In genomic region chr7:47291461-47292051, GRCh38 we compare ENCODE assay signal across 9 cellular contexts.
A peak's percentile ranks its signal among the peaks of the same experiment; 100 is the strongest.
DNase-seq lines count a peak whose midpoint lies in the region; ATAC-seq and TF ChIP-seq lines count a peak whose summit lies in the region.
"Had no signal": no experiment of that assay in that cellular context is flagged by ENCODE, and none has a peak within 500 bp of the region (broad histone marks: within the 10 kb centered on the region; RNA-seq: fewer than 3 reads in every experiment).

No MANE protein-coding gene starts in this region.

- peaks cover 51% of the 10 kb centered on the region for H3K36me3 Mint-ChIP-seq in Calu3 (ENCODE audit: insufficient read depth, unreplicated experiment)
- H3K36me3 Mint-ChIP-seq in activated B cell treated with CpG ODN at 0.5 μM for 24 hours (ENCODE audit: low read depth), result peaks cover 90% of the 10 kb centered on the region

- DNase-seq in Calu3 (peak; percentile 50), activated B cell treated with CpG ODN at 0.5 μM for 24 hours (no peak), left lobe of liver (ENCODE audit: low spot score) (no peak), posterior vena cava (ENCODE audit: low spot score) (no peak)
- no peak for DNase-seq in central memory CD4-positive, alpha-beta T cell
- no peak for DNase-seq in stimulated activated naive CD4-positive, alpha-beta T cell treated with Interleukin-2 at 50 U/mL for 16 hours (lab: John Stamatoyannopoulos, UW)
- DNase-seq: pancreas had no signal

- POLR2A ChIA-PET in activated B cell treated with CpG ODN at 0.5 μM for 24 hours (lab: Charles Lee), result no interaction called here

- H3K4me3 Mint-ChIP-seq in Calu3 (ENCODE audit: low read depth, unreplicated experiment), result peak overlapping the region; percentile 25
- no peak overlapping the region for H3K4me3 Mint-ChIP-seq in activated B cell treated with CpG ODN at 0.5 μM for 24 hours

- H3K9me3 Mint-ChIP-seq in Calu3 (ENCODE audit: low read depth, unreplicated experiment), result peaks cover 2% of the 10 kb centered on the region
- H3K9me3 Mint-ChIP-seq in activated B cell treated with CpG ODN at 0.5 μM for 24 hours, result no peaks in the 10 kb centered on the region

- H3K27me3 Mint-ChIP-seq in Calu3 (ENCODE audit: unreplicated experiment) (no peaks in the 10 kb centered on the region), activated B cell treated with CpG ODN at 0.5 μM for 24 hours (no peaks in the 10 kb centered on the region)

- CTCF ChIA-PET in Calu3 (lab: Charles Lee), result interaction anchor here (0.8 to 1.9 kb wide), 2 partner anchors 25 to 54 kb away, joined by 3 to 15 read pairs; no protein-coding TSS in a partner anchor
- CTCF ChIA-PET in activated B cell treated with CpG ODN at 0.5 μM for 24 hours (lab: Charles Lee), result no interaction called here

- intact Hi-C loops in Calu3 (cut with micrococcal nuclease; ENCODE audit: unreplicated experiment) (no loop called here), activated B cell treated with CpG ODN at 0.5 μM for 24 hours (cut with micrococcal nuclease) (no loop called here), posterior vena cava (cut with DNase I) (no loop called here)

- H3K4me1 Mint-ChIP-seq in Calu3 (ENCODE audit: low read depth, unreplicated experiment) (peaks cover 32% of the 10 kb centered on the region), activated B cell treated with CpG ODN at 0.5 μM for 24 hours (peaks cover 15% of the 10 kb centered on the region)

- peak; percentile 91 for ATAC-seq in GM19397 (IDR thresholded peaks at IDR 0.05; ENCODE audit: unreplicated experiment)
- peak; percentile 97 for ATAC-seq in HG03432 (IDR thresholded peaks at IDR 0.05; ENCODE audit: unreplicated experiment)
- peak; percentile 84 for ATAC-seq in activated B cell treated with CpG ODN at 0.5 μM for 24 hours (ENCODE audit: low read depth)
- peak; percentile 36 for ATAC-seq in left lobe of liver

- BruUV-seq in Calu3 (replicated peaks; lab: Mats Ljungman, UMichigan), result no TSS peak

- peak overlapping the region; percentile 85 for H3K27ac Mint-ChIP-seq in Calu3 (ENCODE audit: unreplicated experiment)
- H3K27ac Mint-ChIP-seq in activated B cell treated with CpG ODN at 0.5 μM for 24 hours, result peak overlapping the region; percentile 5

- no peak for TF ChIP-seq CTCF in Calu3 (IDR thresholded peaks at IDR 0.05; ENCODE audit: unreplicated experiment)
- no peak for TF ChIP-seq CTCF in activated B cell treated with CpG ODN at 0.5 μM for 24 hours (IDR thresholded peaks at IDR 0.05)

Comparison
In these comparisons a context has a peak if more than half of its experiments do, and no peak if none do; other contexts are left out.
1. ATAC-seq: peak in every context shown above with its lines; median percentile 97 in HG03432; 91 in GM19397; 84 in activated B cell treated with CpG ODN at 0.5 μM for 24 hours; 36 in left lobe of liver.